ENCODE assay signal across 8 cellular contexts in the genomic region with DNA sequence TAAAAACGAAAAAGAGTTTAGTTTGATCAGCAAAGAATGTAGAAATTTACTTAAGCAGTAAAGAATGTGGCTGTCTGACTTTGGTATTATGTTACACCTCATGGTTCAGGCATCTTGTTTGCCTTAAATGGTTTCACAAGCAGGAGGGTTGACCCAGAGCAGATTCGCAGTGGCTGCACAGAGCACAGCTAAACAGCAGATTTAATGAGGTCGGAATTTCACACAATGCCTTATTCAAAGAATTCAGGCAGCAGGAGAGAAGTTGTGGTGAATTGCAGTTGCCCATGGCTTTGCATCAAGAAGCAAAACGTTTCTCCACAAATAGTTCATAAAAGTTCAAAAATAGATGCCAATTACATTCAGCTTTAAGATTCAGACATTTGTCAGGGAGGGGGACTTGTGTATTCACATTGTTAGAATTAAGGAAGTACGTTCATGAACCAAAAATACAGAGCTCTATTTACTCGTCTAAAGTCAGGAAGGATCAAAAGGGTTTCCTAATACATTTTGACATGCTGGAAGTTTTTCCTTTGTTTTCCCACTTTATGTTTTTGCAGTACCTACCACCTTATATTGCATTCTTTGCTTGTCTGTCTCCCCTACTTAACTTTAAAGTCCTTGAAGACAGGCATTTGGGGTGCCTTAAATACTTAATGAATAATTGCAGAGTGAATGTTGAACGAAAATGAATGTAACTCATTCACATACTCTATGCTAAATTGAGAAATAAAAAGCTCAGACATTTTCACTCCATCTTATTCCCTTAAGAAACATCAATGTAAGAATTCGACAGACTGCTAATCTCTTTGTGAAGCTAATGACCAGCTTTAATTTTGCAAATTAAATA.
A peak's percentile ranks its signal among the peaks of the same experiment; 100 is the strongest.
DNase-seq lines count a peak whose midpoint lies in the region; ATAC-seq, FAIRE-seq and TF ChIP-seq lines count a peak whose summit lies in the region.

No MANE protein-coding gene starts in this region.

- H3K9ac ChIP-seq in HUES48 (ENCODE audit: low read depth, low read length) (peak overlapping the region; percentile 35; the same call in 1 of the 2 replicates), kidney (ENCODE audit: low read length in 2 of 2) (no peak overlapping the region)

- H3K9me3 ChIP-seq in HUES48 (ENCODE audit: control insufficient read depth, insufficient read depth, low read length) (peaks cover 8% of the 10 kb centered on the region), kidney (ENCODE audit: control insufficient read depth in 1 of 2, low read length in 2 of 2) (peaks cover 0 to 4% of the 10 kb centered on the region in 2 donors), testis (no peaks in the 10 kb centered on the region)

- 29 to 32% methylated on average over 8 of the region's 8 CpGs for WGBS in testis, 2 donors

- DNase-seq in astrocyte of the spinal cord (ENCODE audit: low read depth, low spot score) = peak; percentile 98
- peak; percentile 63 for DNase-seq in kidney
- DNase-seq in testis = peak; percentile 23
- DNase-seq in GM19239 (ENCODE audit: insufficient read length, low spot score) = no peak
- DNase-seq in D721Med (ENCODE audit: insufficient read length, low spot score) = no peak

- no peak for TF ChIP-seq POLR2A in testis (IDR thresholded peaks at IDR 0.05)

- H3K4me3 ChIP-seq in HUES48 (ENCODE audit: low read depth, low read length) = no peak overlapping the region
- H3K4me3 ChIP-seq in astrocyte of the spinal cord (ENCODE audit: low read depth, low read length) = no peak overlapping the region
- H3K4me3 ChIP-seq in kidney (ENCODE audit: low read length in 2 of 2) = peak overlapping the region in 1 of 2 donors; percentile 15
- no peak overlapping the region for H3K4me3 ChIP-seq in testis

- ATAC-seq in GM18868 (IDR thresholded peaks at IDR 0.05; ENCODE audit: unreplicated experiment) = no peak
- ATAC-seq in GM21526 (IDR thresholded peaks at IDR 0.05; ENCODE audit: low FRiP score, unreplicated experiment) = no peak

- in situ Hi-C loops in astrocyte of the spinal cord (cut with HindIII; ENCODE audit: low sequenced_read_pairs) = no loop called here

- H3K36me3 ChIP-seq in HUES48 (ENCODE audit: control insufficient read depth, insufficient read depth, low read length) (no peaks in the 10 kb centered on the region), kidney (ENCODE audit: control insufficient read depth in 1 of 2, insufficient read depth in 2 of 2, low read length in 2 of 2) (no peaks in the 10 kb centered on the region), testis (ENCODE audit: low read depth, missing control alignments) (no peaks in the 10 kb centered on the region)

- H3K4me1 ChIP-seq in HUES48 (ENCODE audit: control insufficient read depth, insufficient read depth, low read length) = peaks cover 21% of the 10 kb centered on the region
- peaks cover 2 to 7% of the 10 kb centered on the region in 2 donors for H3K4me1 ChIP-seq in kidney (ENCODE audit: control insufficient read depth in 1 of 2, insufficient read depth in 1 of 2, low read depth in 1 of 2, low read length in 2 of 2)
- no peaks in the 10 kb centered on the region for H3K4me1 ChIP-seq in testis

- H3K27ac ChIP-seq in HUES48 (ENCODE audit: low read depth, low read length) (peak overlapping the region; percentile 79), kidney (ENCODE audit: low read depth in 2 of 2, low read length in 2 of 2) (no peak overlapping the region), testis (peak overlapping the region in 1 of 2 donors; percentile 51)

- no peak for TF ChIP-seq CTCF in astrocyte of the spinal cord (IDR thresholded peaks at IDR 0.05; ENCODE audit: low read depth, low read length)
- TF ChIP-seq CTCF in kidney (IDR thresholded peaks at IDR 0.05; ENCODE audit: borderline replicate concordance, extremely low read depth, insufficient read depth) = no peak
- TF ChIP-seq CTCF in testis (IDR thresholded peaks at IDR 0.05) = no peak
- no peak for TF ChIP-seq CTCF in D721Med (IDR thresholded peaks at IDR 0.05; ENCODE audit: insufficient read depth, missing control alignments)

- H3K27me3 ChIP-seq in HUES48 (ENCODE audit: control insufficient read depth, insufficient read depth, low read length) (no peaks in the 10 kb centered on the region), testis (no peaks in the 10 kb centered on the region)

- FAIRE-seq in kidney (lab: Jason Lieb, UNC) (peak; percentile 21), GM19239 (lab: Jason Lieb, UNC) (no peak), D721Med (lab: Jason Lieb, UNC) (no peak)

- intact Hi-C loops in kidney (cut with DNase I) = no loop called here
- intact Hi-C loops in testis (cut with DNase I; ENCODE audit: low total_unique reads) = no loop called here

Comparison
In these comparisons a context has a peak if more than half of its experiments do, and no peak if none do; other contexts are left out.
1. DNase-seq: peak in astrocyte of the spinal cord (single experiment), kidney (single experiment) and testis (single experiment); none in GM19239 (single experiment) and D721Med (single experiment).